8 cellular contexts compared by ENCODE assay signal in genomic region chr2:66574701-66575624, GRCh38.
DNase-seq lines count a peak whose midpoint lies in the region; TF ChIP-seq lines count a peak whose summit lies in the region.

No MANE protein-coding gene starts in this region.

- H3K36me3 ChIP-seq in vagina, result peaks cover 0 to 13% of the 10 kb centered on the region in 2 donors

- H3K4me1 ChIP-seq in vagina, result peaks cover 17% of the 10 kb centered on the region

- peak overlapping the region; percentile 95 for H3K27ac ChIP-seq in vagina

- H3K4me3 ChIP-seq in fibroblast of mammary gland (ENCODE audit: control insufficient read depth, low read depth, low read length), result peak overlapping the region; percentile 55
- H3K4me3 ChIP-seq in vagina, result peak overlapping the region; percentile 53 to 80

- H3K9me3 ChIP-seq in vagina, result no peaks in the 10 kb centered on the region

- no peaks in the 10 kb centered on the region for H3K27me3 ChIP-seq in vagina

- intact Hi-C loops in vagina (cut with DNase I), result loop anchor here (5.0 kb wide), 2 partner anchors 277 to 1077 kb away; no protein-coding TSS in a partner anchor

- DNase-seq in DMS79 treated with DMSO at 0.1 percent for 48 hours (lab: John Stamatoyannopoulos, UW) (peak; percentile 75), NCI-H1092 (lab: John Stamatoyannopoulos, UW) (peak; percentile 30), SW480 (ENCODE audit: low spot score) (peak; percentile 62), fibroblast of mammary gland (ENCODE audit: low read depth) (peak; percentile 86), myocyte (ENCODE audit: low read depth) (peak; percentile 80), vagina (ENCODE audit: extremely low spot score in 2 of 2) (peak in 1 of 2 donors; percentile 94), RPMI8226 (no peak)
- no peak for DNase-seq in activated CD4-positive, alpha-beta T cell treated with anti-CD3 and anti-CD28 coated beads for 48 hours

- TF ChIP-seq CTCF in fibroblast of mammary gland (conservative IDR thresholded peaks at IDR 0.05; ENCODE audit: control insufficient read depth, insufficient read depth, low read depth, low read length) (peak; percentile 56), vagina (IDR thresholded peaks at IDR 0.05) (peak in 2 of 3 experiments; percentile 3 to 12)

- TF ChIP-seq POLR2A in vagina (IDR thresholded peaks at IDR 0.05), result no peak

Comparison
In these comparisons a context has a peak if more than half of its experiments do, and no peak if none do; other contexts are left out.
1. DNase-seq: peak in DMS79 treated with DMSO at 0.1 percent for 48 hours (single experiment), NCI-H1092 (single experiment), SW480 (single experiment), fibroblast of mammary gland (single experiment) and myocyte (single experiment); none in RPMI8226 (single experiment) and activated CD4-positive, alpha-beta T cell treated with anti-CD3 and anti-CD28 coated beads for 48 hours (single experiment).